1 cellular context compared by ENCODE assay signal in genomic region chr20:32634041-32634805, GRCh38.
A peak's percentile ranks its signal among the peaks of the same experiment; 100 is the strongest.
TF ChIP-seq lines count a peak whose summit lies in the region.

No MANE protein-coding gene starts in this region.

TF ChIP-seq in K562, 482 proteins besides CTCF, POLR2A, EP300 and RAD21 (continued from another document and continues in another):
- TF ChIP-seq RFX1 (IDR thresholded peaks at IDR 0.05) (no peak), YBX1 (IDR thresholded peaks at IDR 0.05) (no peak), RB1 (IDR thresholded peaks at IDR 0.05; ENCODE audit: low read depth) (no peak), ZKSCAN1 (IDR thresholded peaks at IDR 0.05; ENCODE audit: low read depth, low read length) (no peak), SMAD3 (CRISPR knock-in tag; conservative IDR thresholded peaks at IDR 0.05) (no peak), E4F1 (CRISPR knock-in tag; IDR thresholded peaks at IDR 0.05; ENCODE audit: borderline replicate concordance) (no peak), BRD4 (IDR thresholded peaks at IDR 0.05) (no peak), FUS (optimal IDR thresholded peaks at IDR 0.05; ENCODE audit: low read depth, low read length) (no peak), TFAP4 (CRISPR knock-in tag; IDR thresholded peaks at IDR 0.05; ENCODE audit: borderline replicate concordance) (peak; percentile 88), RBM15 (IDR thresholded peaks at IDR 0.05; ENCODE audit: insufficient read depth, low read length) (no peak), OTX1 (CRISPR knock-in tag; IDR thresholded peaks at IDR 0.05) (no peak), POLR2G (IDR thresholded peaks at IDR 0.05; ENCODE audit: low read depth, low read length) (peak; percentile 56; the same call in 1 of the 2 replicates), ZNF561 (CRISPR knock-in tag; conservative IDR thresholded peaks at IDR 0.05) (no peak), SRSF9 (IDR thresholded peaks at IDR 0.05; ENCODE audit: borderline replicate concordance, low read depth, low read length) (no peak), BDP1 (IDR thresholded peaks at IDR 0.05; ENCODE audit: insufficient read depth, insufficient read length) (no peak), TCF15 (CRISPR knock-in tag; IDR thresholded peaks at IDR 0.05) (no peak), ZNF551 (CRISPR knock-in tag; IDR thresholded peaks at IDR 0.05) (no peak), HDAC8 (tag; IDR thresholded peaks at IDR 0.05) (0 out of 2 replicates have a peak, but pooled peaks have one; percentile 36), ZNF76 (CRISPR knock-in tag; IDR thresholded peaks at IDR 0.05; ENCODE audit: borderline replicate concordance) (no peak), EP400 (IDR thresholded peaks at IDR 0.05) (peak; percentile 76), ZNF3 (CRISPR knock-in tag; IDR thresholded peaks at IDR 0.05) (no peak), KLF16 (IDR thresholded peaks at IDR 0.05) (no peak), SIRT6 (IDR thresholded peaks at IDR 0.05; ENCODE audit: low read depth, low read length) (no peak), GATAD2B (IDR thresholded peaks at IDR 0.05; ENCODE audit: borderline replicate concordance) (no peak), PRDM10 (IDR thresholded peaks at IDR 0.05; ENCODE audit: partially characterized antibody) (peak; percentile 30), PHF8 (IDR thresholded peaks at IDR 0.05; ENCODE audit: borderline replicate concordance, low read length) (peak; percentile 23; the same call in 1 of the 2 replicates), STAT5A (IDR thresholded peaks at IDR 0.05; ENCODE audit: borderline replicate concordance, low read length) (0 out of 2 replicates have a peak, but pooled peaks have one; percentile 13), PCBP2 (IDR thresholded peaks at IDR 0.05; ENCODE audit: low read depth, low read length, poor library complexity, severe bottlenecking) (no peak), HDAC2 (IDR thresholded peaks at IDR 0.05) (peak; percentile 77), CREB3 (tag; conservative IDR thresholded peaks at IDR 0.05; ENCODE audit: low read depth) (peak; percentile 14; the same call in 1 of the 2 replicates), NFYB (IDR thresholded peaks at IDR 0.05; ENCODE audit: extremely low read depth, insufficient read length) (no peak), CBFA2T3 (IDR thresholded peaks at IDR 0.05) (peak; percentile 80), BACH1 (tag; IDR thresholded peaks at IDR 0.05) (no peak), CXXC5 (CRISPR knock-in tag; IDR thresholded peaks at IDR 0.05) (peak; percentile 60; the same call in 1 of the 2 replicates), ZNF766 (CRISPR knock-in tag; conservative IDR thresholded peaks at IDR 0.05) (peak; percentile 61; the same call in 1 of the 2 replicates), TAL1 (IDR thresholded peaks at IDR 0.05) (peak; percentile 61), SRSF7 (optimal IDR thresholded peaks at IDR 0.05; ENCODE audit: low read depth, low read length) (no peak), EZH2 (IDR thresholded peaks at IDR 0.05; ENCODE audit: borderline replicate concordance, low read depth, low read length) (no peak), RBBP5 (IDR thresholded peaks at IDR 0.05; ENCODE audit: borderline replicate concordance, insufficient read depth, low read length, poor library complexity, severe bottlenecking) (peak; percentile 28)
- TF ChIP-seq, protein P1, sequence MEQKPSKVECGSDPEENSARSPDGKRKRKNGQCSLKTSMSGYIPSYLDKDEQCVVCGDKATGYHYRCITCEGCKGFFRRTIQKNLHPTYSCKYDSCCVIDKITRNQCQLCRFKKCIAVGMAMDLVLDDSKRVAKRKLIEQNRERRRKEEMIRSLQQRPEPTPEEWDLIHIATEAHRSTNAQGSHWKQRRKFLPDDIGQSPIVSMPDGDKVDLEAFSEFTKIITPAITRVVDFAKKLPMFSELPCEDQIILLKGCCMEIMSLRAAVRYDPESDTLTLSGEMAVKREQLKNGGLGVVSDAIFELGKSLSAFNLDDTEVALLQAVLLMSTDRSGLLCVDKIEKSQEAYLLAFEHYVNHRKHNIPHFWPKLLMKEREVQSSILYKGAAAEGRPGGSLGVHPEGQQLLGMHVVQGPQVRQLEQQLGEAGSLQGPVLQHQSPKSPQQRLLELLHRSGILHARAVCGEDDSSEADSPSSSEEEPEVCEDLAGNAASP (IDR thresholded peaks at IDR 0.05) = no peak
- TF ChIP-seq, protein P2, sequence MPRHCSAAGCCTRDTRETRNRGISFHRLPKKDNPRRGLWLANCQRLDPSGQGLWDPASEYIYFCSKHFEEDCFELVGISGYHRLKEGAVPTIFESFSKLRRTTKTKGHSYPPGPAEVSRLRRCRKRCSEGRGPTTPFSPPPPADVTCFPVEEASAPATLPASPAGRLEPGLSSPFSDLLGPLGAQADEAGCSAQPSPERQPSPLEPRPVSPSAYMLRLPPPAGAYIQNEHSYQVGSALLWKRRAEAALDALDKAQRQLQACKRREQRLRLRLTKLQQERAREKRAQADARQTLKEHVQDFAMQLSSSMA (CRISPR knock-in tag; IDR thresholded peaks at IDR 0.05) = no peak
- TF ChIP-seq, protein P3, sequence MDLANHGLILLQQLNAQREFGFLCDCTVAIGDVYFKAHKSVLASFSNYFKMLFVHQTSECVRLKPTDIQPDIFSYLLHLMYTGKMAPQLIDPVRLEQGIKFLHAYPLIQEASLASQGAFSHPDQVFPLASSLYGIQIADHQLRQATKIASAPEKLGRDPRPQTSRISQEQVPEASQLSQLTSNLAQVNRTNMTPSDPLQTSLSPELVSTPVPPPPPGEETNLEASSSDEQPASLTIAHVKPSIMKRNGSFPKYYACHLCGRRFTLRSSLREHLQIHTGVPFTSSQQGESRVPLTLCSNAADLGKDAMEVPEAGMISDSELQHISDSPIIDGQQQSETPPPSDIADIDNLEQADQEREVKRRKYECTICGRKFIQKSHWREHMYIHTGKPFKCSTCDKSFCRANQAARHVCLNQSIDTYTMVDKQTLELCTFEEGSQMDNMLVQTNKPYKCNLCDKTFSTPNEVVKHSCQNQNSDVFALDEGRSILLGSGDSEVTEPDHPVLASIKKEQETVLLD (IDR thresholded peaks at IDR 0.05) = 0 out of 2 replicates have a peak, but pooled peaks have one; percentile 14
- TF ChIP-seq, protein P4, sequence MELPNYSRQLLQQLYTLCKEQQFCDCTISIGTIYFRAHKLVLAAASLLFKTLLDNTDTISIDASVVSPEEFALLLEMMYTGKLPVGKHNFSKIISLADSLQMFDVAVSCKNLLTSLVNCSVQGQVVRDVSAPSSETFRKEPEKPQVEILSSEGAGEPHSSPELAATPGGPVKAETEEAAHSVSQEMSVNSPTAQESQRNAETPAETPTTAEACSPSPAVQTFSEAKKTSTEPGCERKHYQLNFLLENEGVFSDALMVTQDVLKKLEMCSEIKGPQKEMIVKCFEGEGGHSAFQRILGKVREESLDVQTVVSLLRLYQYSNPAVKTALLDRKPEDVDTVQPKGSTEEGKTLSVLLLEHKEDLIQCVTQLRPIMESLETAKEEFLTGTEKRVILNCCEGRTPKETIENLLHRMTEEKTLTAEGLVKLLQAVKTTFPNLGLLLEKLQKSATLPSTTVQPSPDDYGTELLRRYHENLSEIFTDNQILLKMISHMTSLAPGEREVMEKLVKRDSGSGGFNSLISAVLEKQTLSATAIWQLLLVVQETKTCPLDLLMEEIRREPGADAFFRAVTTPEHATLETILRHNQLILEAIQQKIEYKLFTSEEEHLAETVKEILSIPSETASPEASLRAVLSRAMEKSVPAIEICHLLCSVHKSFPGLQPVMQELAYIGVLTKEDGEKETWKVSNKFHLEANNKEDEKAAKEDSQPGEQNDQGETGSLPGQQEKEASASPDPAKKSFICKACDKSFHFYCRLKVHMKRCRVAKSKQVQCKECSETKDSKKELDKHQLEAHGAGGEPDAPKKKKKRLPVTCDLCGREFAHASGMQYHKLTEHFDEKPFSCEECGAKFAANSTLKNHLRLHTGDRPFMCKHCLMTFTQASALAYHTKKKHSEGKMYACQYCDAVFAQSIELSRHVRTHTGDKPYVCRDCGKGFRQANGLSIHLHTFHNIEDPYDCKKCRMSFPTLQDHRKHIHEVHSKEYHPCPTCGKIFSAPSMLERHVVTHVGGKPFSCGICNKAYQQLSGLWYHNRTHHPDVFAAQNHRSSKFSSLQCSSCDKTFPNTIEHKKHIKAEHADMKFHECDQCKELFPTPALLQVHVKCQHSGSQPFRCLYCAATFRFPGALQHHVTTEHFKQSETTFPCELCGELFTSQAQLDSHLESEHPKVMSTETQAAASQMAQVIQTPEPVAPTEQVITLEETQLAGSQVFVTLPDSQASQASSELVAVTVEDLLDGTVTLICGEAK (IDR thresholded peaks at IDR 0.05) = no peak
- TF ChIP-seq, protein P4 (CRISPR knock-in tag; IDR thresholded peaks at IDR 0.05) = no peak
